Comparison of ENCODE assay signal across 15 cellular contexts in the genomic region with DNA sequence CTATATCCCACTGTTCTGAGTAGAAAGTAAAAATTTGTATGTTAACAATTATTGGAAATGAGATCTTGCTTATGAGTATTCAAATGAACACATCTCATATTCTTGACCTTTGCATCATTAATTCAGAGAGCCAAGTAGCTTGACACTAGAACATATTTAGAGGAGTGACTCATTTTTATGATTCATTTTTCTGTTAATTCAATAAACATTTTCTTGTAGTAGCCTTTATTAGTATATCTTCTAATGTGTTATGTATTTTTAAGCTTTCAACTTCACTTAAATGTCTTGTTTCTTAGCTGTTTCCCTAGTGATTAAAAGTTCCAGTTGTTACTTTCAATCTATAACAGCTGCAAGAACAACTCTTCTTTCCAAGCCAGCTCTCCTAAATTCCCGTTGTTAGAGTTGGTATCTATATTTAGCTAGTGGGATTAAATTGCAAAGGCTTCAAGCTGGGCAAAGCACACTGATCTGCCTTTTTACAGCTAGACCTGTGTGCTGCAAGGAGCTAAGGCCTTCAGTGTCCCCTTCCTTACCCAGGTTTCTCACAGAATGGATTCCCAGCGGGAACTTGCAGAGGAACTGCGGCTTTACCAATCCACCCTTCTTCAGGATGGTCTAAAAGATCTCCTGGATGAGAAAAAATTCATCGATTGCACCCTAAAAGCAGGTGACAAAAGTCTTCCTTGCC. TPM values are rescaled to one million over a fixed set of nuclear protein-coding genes. Genes with fewer than 3 reads are reported as not detected.
DNase-seq lines count a peak whose midpoint lies in the region; ATAC-seq, FAIRE-seq and TF ChIP-seq lines count a peak whose summit lies in the region.
"Had no signal": no experiment of that assay in that cellular context is flagged by ENCODE, and none has a peak within 500 bp of the region (broad histone marks: within the 10 kb centered on the region; RNA-seq: fewer than 3 reads in every experiment).

TSS of gene KLHL41 (plus strand) at position 473 of the 688 bp plus-strand sequence. CDS start at position 550, 77 bp downstream.

- no peak within 1 kb of the TSS for H2AFZ ChIP-seq in endothelial cell of umbilical vein (ENCODE audit: low read depth, low read length)

- H3K79me2 ChIP-seq in endothelial cell of umbilical vein (ENCODE audit: control insufficient read depth, insufficient read depth, low read length), result no peaks in the 10 kb centered on the region

- no peaks in the 10 kb centered on the region for H3K36me3 ChIP-seq in endothelial cell of umbilical vein (ENCODE audit: control insufficient read depth in 2 of 2, extremely low read depth in 1 of 2, insufficient read depth in 2 of 2, low read length in 2 of 2)
- peaks cover 0 to 2% of the 10 kb centered on the region in 2 donors for H3K36me3 ChIP-seq in lung (ENCODE audit: control insufficient read depth in 2 of 2, insufficient read depth in 2 of 2, low read length in 2 of 2)
- H3K36me3 ChIP-seq in naive thymus-derived CD4-positive, alpha-beta T cell (ENCODE audit: control insufficient read depth in 2 of 3, insufficient read depth in 3 of 3, low read length in 3 of 3), result no peaks in the 10 kb centered on the region

- H3K9me1 ChIP-seq in endothelial cell of umbilical vein (replicated peaks; ENCODE audit: control insufficient read depth, extremely low read depth, insufficient read depth, low read length), result no peaks in the 10 kb centered on the region

- H4K20me1 ChIP-seq in endothelial cell of umbilical vein (replicated peaks; ENCODE audit: control insufficient read depth, extremely low read depth, insufficient read depth, low read length), result no peaks in the 10 kb centered on the region

- POLR2A ChIA-PET in endothelial cell of umbilical vein (lab: Charles Lee), result no interaction called here
- POLR2A ChIA-PET in naive thymus-derived CD4-positive, alpha-beta T cell (lab: Charles Lee), result no interaction called here

- no peak for TF ChIP-seq POLR2A in endothelial cell of umbilical vein (IDR thresholded peaks at IDR 0.05; ENCODE audit: low read depth, low read length)

- H3K27ac ChIP-seq in endothelial cell of umbilical vein (ENCODE audit: insufficient read depth, low read depth, low read length) (no peak within 1 kb of the TSS), lung (ENCODE audit: low read depth in 1 of 2, low read length in 1 of 2) (peak within 1 kb of the TSS in 1 of 2 donors; percentile 86)
- no peak within 1 kb of the TSS for H3K27ac ChIP-seq in naive thymus-derived CD4-positive, alpha-beta T cell (ENCODE audit: low read depth, low read length)

- CTCF ChIA-PET in endothelial cell of umbilical vein (lab: Charles Lee), result interaction anchor here (0.7 to 1.0 kb wide), 5 partner anchors 15 to 57 kb away, joined by 3 to 5 read pairs (median 3); no protein-coding TSS in a partner anchor
- CTCF ChIA-PET in naive thymus-derived CD4-positive, alpha-beta T cell (lab: Charles Lee), result interaction anchor here (0.6 to 1.6 kb wide), 3 partner anchors 19 to 1217 kb away, joined by 3 to 6 read pairs (median 3); no protein-coding TSS in a partner anchor

- no peak within 1 kb of the TSS for H3K9ac ChIP-seq in endothelial cell of umbilical vein (replicated peaks; ENCODE audit: extremely low read depth, insufficient read depth, low read length)

- H3K4me3 Mint-ChIP-seq in naive thymus-derived CD4-positive, alpha-beta T cell, result no peak within 1 kb of the TSS
- H3K4me3 Mint-ChIP-seq in natural killer cell treated with Interleukin-12 subunit alpha and Interleukin-12 subunit beta and Interleukin-15 and Interleukin-18, amount 100 ng/mL, for 72 hours, result no peak within 1 kb of the TSS
- H3K4me3 Mint-ChIP-seq: activated naive CD8-positive, alpha-beta T cell treated with anti-CD3 and anti-CD28 coated beads for 36 hours; memory B cell had no signal

- no peaks in the 10 kb centered on the region for H3K4me1 Mint-ChIP-seq in naive thymus-derived CD4-positive, alpha-beta T cell
- H3K4me1 Mint-ChIP-seq in natural killer cell treated with Interleukin-12 subunit alpha and Interleukin-12 subunit beta and Interleukin-15 and Interleukin-18, amount 100 ng/mL, for 72 hours (ENCODE audit: low read depth in 2 of 2), result no peaks in the 10 kb centered on the region
- H3K4me1 Mint-ChIP-seq: activated naive CD8-positive, alpha-beta T cell treated with anti-CD3 and anti-CD28 coated beads for 36 hours; memory B cell had no signal

- ATAC-seq in lung (ENCODE audit: insufficient read depth, low FRiP score), result peak; percentile 38
- ATAC-seq in HG02759 (IDR thresholded peaks at IDR 0.05; ENCODE audit: unreplicated experiment), result no peak
- no peak for ATAC-seq in naive thymus-derived CD4-positive, alpha-beta T cell
- no peak for ATAC-seq in natural killer cell treated with Interleukin-12 subunit alpha and Interleukin-12 subunit beta and Interleukin-15 and Interleukin-18, amount 100 ng/mL, for 72 hours
- ATAC-seq: esophagus mucosa had no signal

- intact Hi-C loops in endothelial cell of umbilical vein (cut with micrococcal nuclease), result no loop called here
- intact Hi-C loops in naive thymus-derived CD4-positive, alpha-beta T cell (cut with micrococcal nuclease), result no loop called here

- dilution Hi-C loops in endothelial cell of umbilical vein (cut with MboI; ENCODE audit: extremely low pct_ligation_motif_present, low sequenced_read_pairs), result no loop called here

- DNase-seq in COLO668 (lab: John Stamatoyannopoulos, UW; ENCODE audit: unreplicated experiment) (peak; percentile 16), NCI-H2107 treated with DMSO at 0.1 percent for 48 hours (lab: John Stamatoyannopoulos, UW; ENCODE audit: unreplicated experiment) (peak; percentile 44), endothelial cell of umbilical vein (ENCODE audit: low read depth, low spot score) (peak; percentile 11), lung (ENCODE audit: low spot score) (no peak), NCI-H2196 (lab: John Stamatoyannopoulos, UW; ENCODE audit: unreplicated experiment) (no peak)
- no peak for DNase-seq in naive thymus-derived CD4-positive, alpha-beta T cell
- DNase-seq in natural killer cell treated with Interleukin-12 subunit alpha and Interleukin-12 subunit beta and Interleukin-15 and Interleukin-18, amount 100 ng/mL, for 72 hours (ENCODE audit: low spot score), result no peak
- DNase-seq: activated CD4-positive, alpha-beta T cell treated with anti-CD3 and anti-CD28 coated beads for 48 hours; activated naive CD8-positive, alpha-beta T cell treated with anti-CD3 and anti-CD28 coated beads for 36 hours; NCI-H1105; SIG-M5; stimulated activated CD4-positive, alpha-beta T cell treated with anti-CD3 and anti-CD28 coated beads, Interleukin-12 subunit alpha, Interleukin-12 subunit beta, amount 100 ng/mL, for 4 hours had no signal

- BruUV-seq in endothelial cell of umbilical vein (replicated peaks; lab: Mats Ljungman, UMichigan), result no TSS peak

- peaks cover 0 to 3% (median 0%) of the 10 kb centered on the region in 5 donors for H3K27me3 Mint-ChIP-seq in naive thymus-derived CD4-positive, alpha-beta T cell
- H3K27me3 Mint-ChIP-seq in natural killer cell treated with Interleukin-12 subunit alpha and Interleukin-12 subunit beta and Interleukin-15 and Interleukin-18, amount 100 ng/mL, for 72 hours, result peaks cover 0 to under 1% of the 10 kb centered on the region in 2 donors
- H3K27me3 Mint-ChIP-seq: activated naive CD8-positive, alpha-beta T cell treated with anti-CD3 and anti-CD28 coated beads for 36 hours; memory B cell had no signal

- H3K4me3 ChIP-seq in endothelial cell of umbilical vein (replicated peaks in 1 of 3; ENCODE audit: insufficient read depth in 1 of 3, low read depth in 1 of 3, low read length in 3 of 3) (no peak within 1 kb of the TSS), lung (no peak within 1 kb of the TSS)
- no peak within 1 kb of the TSS for H3K4me3 ChIP-seq in naive thymus-derived CD4-positive, alpha-beta T cell (ENCODE audit: low read length)

- H3K9me3 Mint-ChIP-seq in naive thymus-derived CD4-positive, alpha-beta T cell, result no peaks in the 10 kb centered on the region
- H3K9me3 Mint-ChIP-seq in natural killer cell treated with Interleukin-12 subunit alpha and Interleukin-12 subunit beta and Interleukin-15 and Interleukin-18, amount 100 ng/mL, for 72 hours, result no peaks in the 10 kb centered on the region
- H3K9me3 Mint-ChIP-seq: activated naive CD8-positive, alpha-beta T cell treated with anti-CD3 and anti-CD28 coated beads for 36 hours; memory B cell had no signal

- H3K9me3 ChIP-seq in endothelial cell of umbilical vein (replicated peaks; ENCODE audit: control insufficient read depth, insufficient read depth, low read length) (no peaks in the 10 kb centered on the region), lung (ENCODE audit: control insufficient read depth in 2 of 2, insufficient read depth in 1 of 2, low read length in 1 of 2) (no peaks in the 10 kb centered on the region)
- no peaks in the 10 kb centered on the region for H3K9me3 ChIP-seq in naive thymus-derived CD4-positive, alpha-beta T cell (ENCODE audit: control insufficient read depth in 2 of 3, low read length in 3 of 3)

- no peak for FAIRE-seq in endothelial cell of umbilical vein (lab: Jason Lieb, UNC)

- H3K27ac Mint-ChIP-seq in naive thymus-derived CD4-positive, alpha-beta T cell, result no peak within 1 kb of the TSS
- no peak within 1 kb of the TSS for H3K27ac Mint-ChIP-seq in natural killer cell treated with Interleukin-12 subunit alpha and Interleukin-12 subunit beta and Interleukin-15 and Interleukin-18, amount 100 ng/mL, for 72 hours
- H3K27ac Mint-ChIP-seq: activated naive CD8-positive, alpha-beta T cell treated with anti-CD3 and anti-CD28 coated beads for 36 hours; memory B cell had no signal

- peaks cover 0 to 12% (median 3%) of the 10 kb centered on the region in 5 donors for H3K36me3 Mint-ChIP-seq in naive thymus-derived CD4-positive, alpha-beta T cell
- H3K36me3 Mint-ChIP-seq in natural killer cell treated with Interleukin-12 subunit alpha and Interleukin-12 subunit beta and Interleukin-15 and Interleukin-18, amount 100 ng/mL, for 72 hours, result no peaks in the 10 kb centered on the region
- H3K36me3 Mint-ChIP-seq: memory B cell had no signal

- no peak within 1 kb of the TSS for H3K4me2 ChIP-seq in endothelial cell of umbilical vein (ENCODE audit: insufficient read depth, low read length)

- H3K4me1 ChIP-seq in endothelial cell of umbilical vein (ENCODE audit: control insufficient read depth, extremely low read depth, insufficient read depth, low read length) (peaks cover 13% of the 10 kb centered on the region), lung (ENCODE audit: control insufficient read depth in 2 of 2, insufficient read depth in 2 of 2, low read length in 2 of 2) (peaks cover 1 to 2% of the 10 kb centered on the region in 2 donors)
- H3K4me1 ChIP-seq in naive thymus-derived CD4-positive, alpha-beta T cell (ENCODE audit: control insufficient read depth in 2 of 2, insufficient read depth in 2 of 2, low read length in 2 of 2), result no peaks in the 10 kb centered on the region

- H3K27me3 ChIP-seq in endothelial cell of umbilical vein (ENCODE audit: control insufficient read depth in 2 of 2, insufficient read depth in 2 of 2, low read length in 2 of 2), result no peaks in the 10 kb centered on the region
- no peaks in the 10 kb centered on the region for H3K27me3 ChIP-seq in lung (ENCODE audit: control insufficient read depth, insufficient read depth)
- no peaks in the 10 kb centered on the region for H3K27me3 ChIP-seq in naive thymus-derived CD4-positive, alpha-beta T cell (ENCODE audit: control insufficient read depth in 2 of 2, insufficient read depth in 2 of 2, low read length in 2 of 2)

- no peak for TF ChIP-seq CTCF in endothelial cell of umbilical vein (IDR thresholded peaks at IDR 0.05; ENCODE audit: extremely low read depth in 1 of 2, insufficient read depth in 1 of 2, low read depth in 1 of 2, low read length in 2 of 2)
- TF ChIP-seq CTCF in lung (IDR thresholded peaks at IDR 0.05; ENCODE audit: control extremely low read depth, extremely low read depth), result no peak

- WGBS in lung, 2 donors, result 82 to 91% methylated on average over 4 of the region's 4 CpGs

RNA-seq across cellular contexts. Expression of gene KLHL41, which starts in this region (rescaled TPM):
- total RNA-seq in endothelial cell of umbilical vein, result 0.21 and 0.73 TPM in 2 replicates
- 0.05 and 0.08 TPM in 2 replicates for polyA plus RNA-seq in endothelial cell of umbilical vein
- 0.05 and 0.13 TPM in 2 replicates for polyA plus RNA-seq in endothelial cell of umbilical vein (2011; cell fraction: cytosol; rRNA removed)
- 0.42 and 0.70 TPM in 2 replicates for polyA plus RNA-seq in endothelial cell of umbilical vein (2011; cell fraction: nucleus; rRNA removed)
- 0.16 and 0.19 TPM in 2 replicates for polyA plus RNA-seq in endothelial cell of umbilical vein (2012)
- 0.15 and 0.32 TPM in 2 replicates for polyA minus RNA-seq in endothelial cell of umbilical vein
- not detected for polyA minus RNA-seq in endothelial cell of umbilical vein (2011; cell fraction: cytosol; rRNA and poly(A)+ RNA removed)
- 0.24 and 0.29 TPM in 2 replicates for polyA minus RNA-seq in endothelial cell of umbilical vein (2011; cell fraction: nucleus; rRNA and poly(A)+ RNA removed)
- total RNA-seq in lung, result 1 to 10 TPM; 1.4 to 1.6 TPM
- polyA plus RNA-seq in lung, result under 1 TPM; 0.30 to 0.77 TPM
- 1 to 10 TPM in 1 of 5 experiments, under 1 TPM in 2, not detected in 2; 0.41 to 1.1 (median 0.51) TPM for total RNA-seq in naive thymus-derived CD4-positive, alpha-beta T cell
- polyA plus RNA-seq in naive thymus-derived CD4-positive, alpha-beta T cell, result under 1 TPM in 1 of 2 donors, not detected in 1; 0.20 TPM
- not detected for total RNA-seq in natural killer cell treated with Interleukin-12 subunit alpha and Interleukin-12 subunit beta and Interleukin-15 and Interleukin-18, amount 100 ng/mL, for 72 hours

Comparison
In these comparisons a context has a peak if more than half of its experiments do, and no peak if none do; other contexts are left out.
1. Peak in DNase-seq in endothelial cell of umbilical vein; RNA of the gene not detected or under 1 TPM.
2. DNase-seq: peak in COLO668 (single experiment) and NCI-H2107 treated with DMSO at 0.1 percent for 48 hours (single experiment); none in lung (single experiment), NCI-H2196 (single experiment), naive thymus-derived CD4-positive, alpha-beta T cell (0 of 9) and natural killer cell treated with Interleukin-12 subunit alpha and Interleukin-12 subunit beta and Interleukin-15 and Interleukin-18, amount 100 ng/mL, for 72 hours (single experiment).